In the genomic region with DNA sequence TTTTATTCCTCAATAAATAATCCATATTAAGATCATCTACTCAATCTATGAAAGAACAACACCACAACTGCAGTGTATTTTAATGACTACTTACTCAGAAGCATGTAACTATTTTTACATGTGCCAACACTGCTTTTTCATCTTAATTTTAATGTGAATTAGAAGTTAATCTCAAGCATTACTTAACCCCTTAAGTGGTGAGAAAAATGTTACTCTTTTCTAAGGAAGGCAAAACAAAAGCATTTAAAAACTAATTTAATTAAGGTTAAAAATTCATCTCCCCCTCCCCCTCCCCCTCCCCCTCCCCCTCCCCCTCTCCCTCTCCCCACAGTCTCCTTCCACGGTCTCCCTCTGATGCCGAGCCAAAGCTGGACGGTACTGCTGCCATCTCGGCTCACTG, we compare ENCODE assay signal across 9 cellular contexts.
"Had no signal": no experiment of that assay in that cellular context is flagged by ENCODE, and none has a peak within 500 bp of the region (broad histone marks: within the 10 kb centered on the region; RNA-seq: fewer than 3 reads in every experiment).

No MANE protein-coding gene starts in this region.

- H3K27ac ChIP-seq: GM23248, HL-60 had no signal

- H3K9ac ChIP-seq: GM23248 had no signal

- H3K9me3 ChIP-seq: HAP-1 had no signal

- H3K4me1 ChIP-seq: HAP-1 had no signal

- ATAC-seq: HCT116 had no signal

- H3K4me3 ChIP-seq: GM23248, HAP-1 had no signal

- H2AFZ ChIP-seq: GM23248 had no signal

- DNase-seq: GOT3, H7, HFFc6, IMR-90, KBM-7 had no signal
